In the genomic region with DNA sequence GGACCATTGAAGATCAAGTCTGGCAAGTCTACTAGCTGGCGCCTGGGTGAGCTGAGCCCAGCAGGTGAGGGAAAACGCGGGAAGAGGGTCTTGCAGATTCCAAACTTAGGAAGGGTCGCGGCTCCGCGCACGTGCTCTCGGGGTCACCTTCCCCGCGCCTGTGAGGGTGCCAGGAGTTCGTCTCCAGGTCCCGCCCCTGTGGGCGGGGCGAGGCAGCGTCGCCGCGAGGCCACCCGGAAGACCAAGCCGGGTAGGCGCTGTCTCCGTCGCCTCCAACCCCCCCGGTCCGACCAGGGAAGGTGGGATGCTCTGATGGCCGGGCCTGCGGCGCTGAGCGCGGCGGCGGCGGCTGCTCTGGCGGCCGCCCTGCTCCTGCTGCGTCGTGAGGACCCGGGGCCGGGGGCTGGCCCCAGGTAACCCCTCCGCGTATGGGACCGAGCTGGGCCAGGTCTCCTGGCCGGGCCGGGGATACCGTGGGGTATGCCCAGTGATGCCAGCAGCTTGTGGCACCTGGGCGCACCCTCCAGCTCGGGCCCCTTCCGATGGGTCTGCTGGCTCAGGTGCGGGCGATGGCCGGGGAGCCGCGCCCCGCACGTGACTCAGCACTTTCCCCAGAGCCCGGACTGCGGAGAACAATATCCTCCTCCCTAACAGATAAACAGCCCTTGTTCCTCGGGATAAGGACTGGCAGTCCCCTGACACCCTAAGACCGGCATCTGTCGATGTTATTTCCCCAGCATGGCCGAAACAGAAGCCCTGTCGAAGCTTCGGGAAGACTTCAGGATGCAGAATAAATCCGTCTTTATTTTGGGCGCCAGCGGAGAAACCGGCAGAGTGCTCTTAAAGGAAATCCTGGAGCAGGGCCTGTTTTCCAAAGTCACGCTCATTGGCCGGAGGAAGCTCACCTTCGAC, we compare ENCODE assay signal across 8 cellular contexts. TPM values are rescaled to one million over a fixed set of nuclear protein-coding genes. Genes with fewer than 3 reads are reported as not detected.
DNase-seq lines count a peak whose midpoint lies in the region; ATAC-seq, FAIRE-seq and TF ChIP-seq lines count a peak whose summit lies in the region.

Gene HTATIP2 (plus strand): TSS at position 215 of the 912 bp plus-strand sequence. CDS start 524 bp downstream, at position 739.

- no peaks in the 10 kb centered on the region for H3K27me3 Mint-ChIP-seq in Calu3 (ENCODE audit: unreplicated experiment)
- H3K27me3 Mint-ChIP-seq in astrocyte (ENCODE audit: low read depth, unreplicated experiment): peaks cover 4% of the 10 kb centered on the region

- CTCF ChIA-PET in Calu3 (lab: Charles Lee): interaction anchor here (0.7 to 1.2 kb wide), 3 partner anchors 8 to 458 kb away, joined by 3 read pairs; no protein-coding TSS in a partner anchor

- H3K27ac ChIP-seq in HUES64 (ENCODE audit: low read depth, low read length) (0 out of 2 replicates have a peak within 1 kb of the TSS, but pooled peaks have one; percentile 5), astrocyte (ENCODE audit: low read depth, low read length) (no peak within 1 kb of the TSS)

- H3K79me2 ChIP-seq in astrocyte (ENCODE audit: insufficient read depth, low read length): no peaks in the 10 kb centered on the region

- no peaks in the 10 kb centered on the region for H3K9me3 ChIP-seq in HUES64 (ENCODE audit: insufficient read depth, low read depth, low read length)
- H3K9me3 ChIP-seq in astrocyte (ENCODE audit: insufficient read depth, low read depth, low read length): no peaks in the 10 kb centered on the region

- H3K36me3 Mint-ChIP-seq in Calu3 (ENCODE audit: insufficient read depth, unreplicated experiment) (peaks cover 35% of the 10 kb centered on the region), astrocyte (ENCODE audit: low read depth, unreplicated experiment) (no peaks in the 10 kb centered on the region)

- no peaks in the 10 kb centered on the region for H3K9me3 Mint-ChIP-seq in Calu3 (ENCODE audit: low read depth, unreplicated experiment)
- H3K9me3 Mint-ChIP-seq in astrocyte (ENCODE audit: unreplicated experiment): peaks cover 3% of the 10 kb centered on the region

- H2AFZ ChIP-seq in astrocyte (ENCODE audit: low read depth, low read length): peak within 1 kb of the TSS; percentile 79

- peak within 1 kb of the TSS; percentile 81 for H3K4me3 Mint-ChIP-seq in Calu3 (ENCODE audit: low read depth, unreplicated experiment)
- H3K4me3 Mint-ChIP-seq in astrocyte (ENCODE audit: unreplicated experiment): peak within 1 kb of the TSS; percentile 88

- H3K27ac Mint-ChIP-seq in Calu3 (ENCODE audit: unreplicated experiment) (peak within 1 kb of the TSS; percentile 89), astrocyte (ENCODE audit: unreplicated experiment) (peak within 1 kb of the TSS; percentile 26)

- H3K27me3 ChIP-seq in HUES64 (ENCODE audit: insufficient read depth, low read length) (peaks cover 31% of the 10 kb centered on the region), astrocyte (ENCODE audit: insufficient read depth, low read length) (no peaks in the 10 kb centered on the region)

- TSS peak; percentile 55 for BruUV-seq in Calu3 (replicated peaks; lab: Mats Ljungman, UMichigan)

- peak within 1 kb of the TSS; percentile 83 for H3K4me2 ChIP-seq in astrocyte (ENCODE audit: low read length)

- intact Hi-C loops in Calu3 (cut with micrococcal nuclease; ENCODE audit: unreplicated experiment): no loop called here
- intact Hi-C loops in T-helper 1 cell treated with Interleukin-12 subunit alpha and Interleukin-12 subunit beta and Interleukin-4 antibody, amounts not matched to agents 30 ng/mL and 1 ng/mL, for 36 hours (cut with micrococcal nuclease): loop anchor here (1.0 kb wide), 1 partner anchor 24 kb away; the partner anchor contains the start of gene PRMT3

- peak within 1 kb of the TSS; percentile 59 for H3K4me3 ChIP-seq in HUES64 (ENCODE audit: low read length)
- H3K4me3 ChIP-seq in astrocyte (ENCODE audit: insufficient read depth, low read depth, low read length): peak within 1 kb of the TSS; percentile 60

- in situ Hi-C loops in KBM-7 (cut with MboI; ENCODE audit: low pct_unique_long_range_greater_than_20kb, low sequenced_read_pairs): no loop called here

- peaks cover 38% of the 10 kb centered on the region for H3K4me1 Mint-ChIP-seq in Calu3 (ENCODE audit: low read depth, unreplicated experiment)
- H3K4me1 Mint-ChIP-seq in astrocyte (ENCODE audit: low read depth, unreplicated experiment): peaks cover 26% of the 10 kb centered on the region

- no peaks in the 10 kb centered on the region for H4K20me1 ChIP-seq in astrocyte (ENCODE audit: insufficient read depth, low read length)

- no peaks in the 10 kb centered on the region for H3K36me3 ChIP-seq in HUES64 (ENCODE audit: insufficient read depth, low read length)
- no peaks in the 10 kb centered on the region for H3K36me3 ChIP-seq in astrocyte (ENCODE audit: insufficient read depth, low read length)

- no peak for FAIRE-seq in astrocyte (lab: Jason Lieb, UNC)

- peak; percentile 93 for ATAC-seq in GM21367 (IDR thresholded peaks at IDR 0.05; ENCODE audit: unreplicated experiment)

- H3K4me1 ChIP-seq in HUES64 (ENCODE audit: insufficient read depth, low read length): peaks cover 18% of the 10 kb centered on the region; the same call in 1 of the 2 replicates
- peaks cover 18% of the 10 kb centered on the region for H3K4me1 ChIP-seq in astrocyte (ENCODE audit: insufficient read depth, low read length)

- H3K9ac ChIP-seq in HUES64 (ENCODE audit: low read depth, low read length) (peak within 1 kb of the TSS; percentile 66), astrocyte (ENCODE audit: low read length) (peak within 1 kb of the TSS; percentile 61)

- TF ChIP-seq CTCF in Calu3 (IDR thresholded peaks at IDR 0.05; ENCODE audit: unreplicated experiment): no peak
- TF ChIP-seq CTCF in astrocyte (IDR thresholded peaks at IDR 0.05; ENCODE audit: insufficient read depth, low read depth, low read length): no peak

- DNase-seq in Calu3: peak; percentile 76
- DNase-seq in astrocyte (ENCODE audit: low read depth): peak; percentile 27
- DNase-seq in hippocampal formation (lab: John Stamatoyannopoulos, UW): peak; percentile 63 to 70
- DNase-seq in retina: peak; percentile 68
- no peak for DNase-seq in KBM-7

- 9% methylated on average over 71 of the region's 71 CpGs for WGBS in HUES64

RNA-seq across cellular contexts. Expression of gene HTATIP2, which starts in this region (rescaled TPM):
- 94.7 and 106 TPM in 2 replicates for total RNA-seq in Calu3 (2022)
- polyA plus RNA-seq in HUES64 (2013, experiment 1 of 2): 33.1 TPM
- polyA plus RNA-seq in HUES64 (2013, experiment 2 of 2): 33.2 TPM
- 35.9 and 36.8 TPM in 2 replicates for total RNA-seq in T-helper 1 cell treated with Interleukin-12 subunit alpha and Interleukin-12 subunit beta and Interleukin-4 antibody, amounts not matched to agents 30 ng/mL and 1 ng/mL, for 36 hours
- 21.8 and 25.4 TPM in 2 replicates for total RNA-seq in astrocyte
